In the genomic region with DNA sequence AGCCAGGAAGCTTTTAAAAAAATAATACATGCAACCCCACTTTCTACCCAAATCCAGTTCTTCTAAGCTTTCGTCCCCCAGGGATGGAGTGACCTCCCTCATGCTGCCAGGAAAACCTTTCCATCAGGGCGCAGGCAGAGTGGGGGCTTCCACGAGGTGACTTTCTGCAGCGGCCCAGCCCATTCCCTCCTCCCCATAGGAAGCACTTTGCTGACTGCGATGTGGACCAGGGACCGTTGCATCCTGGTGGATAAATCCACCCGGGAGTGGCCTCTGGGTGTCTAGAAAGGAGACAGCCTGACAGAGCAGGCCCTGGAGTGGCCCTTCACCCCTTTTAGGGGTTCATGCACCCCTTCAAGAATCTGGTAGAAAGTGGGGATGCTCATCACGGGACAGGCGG, we compare ENCODE assay signal across 27 cellular contexts. TPM values are rescaled to one million over a fixed set of nuclear protein-coding genes. Genes with fewer than 3 reads are reported as not detected.
"Had no signal": no experiment of that assay in that cellular context is flagged by ENCODE, and none has a peak within 500 bp of the region (broad histone marks: within the 10 kb centered on the region; RNA-seq: fewer than 3 reads in every experiment).

No MANE protein-coding gene starts in this region.

- H3K4me3 Mint-ChIP-seq: activated CD4-positive, alpha-beta T cell treated with anti-CD3 and anti-CD28 coated beads, Interleukin-2, amount 10 ng/mL, durations not matched to agents 7 days and 5 days; activated CD8-positive, alpha-beta memory T cell treated with anti-CD3 and anti-CD28 coated beads, Interleukin-2, amount 10 ng/mL, durations not matched to agents 7 days and 5 days; activated CD8-positive, alpha-beta T cell treated with anti-CD3 and anti-CD28 coated beads for 36 hours; activated naive CD8-positive, alpha-beta T cell treated with anti-CD3 and anti-CD28 coated beads, Interleukin-2, amount 50 U/mL, for 24 hours; dendritic cell treated with granulocyte-macrophage colony-stimulating factor and Interleukin-4, amounts not matched to agents 40 ng/mL and 50 ng/mL, for 4 days; naive thymus-derived CD4-positive, alpha-beta T cell; stimulated activated effector memory CD8-positive, alpha-beta T cell treated with anti-CD3 and anti-CD28 coated beads, Interleukin-12 subunit alpha, Interleukin-12 subunit beta, amount 100 ng/mL, for 72 hours; stimulated activated naive CD8-positive, alpha-beta T cell treated with anti-CD3 and anti-CD28 coated beads, Interleukin-15, amount 100 ng/mL, for 72 hours had no signal

- H3K4me1 Mint-ChIP-seq: activated CD4-positive, alpha-beta T cell treated with anti-CD3 and anti-CD28 coated beads, Interleukin-2, amount 10 ng/mL, durations not matched to agents 7 days and 5 days; activated CD8-positive, alpha-beta memory T cell treated with anti-CD3 and anti-CD28 coated beads, Interleukin-2, amount 10 ng/mL, durations not matched to agents 7 days and 5 days; activated naive CD8-positive, alpha-beta T cell treated with anti-CD3 and anti-CD28 coated beads, Interleukin-2, amount 50 U/mL, for 24 hours; stimulated activated effector memory CD8-positive, alpha-beta T cell treated with anti-CD3 and anti-CD28 coated beads, Interleukin-12 subunit alpha, Interleukin-12 subunit beta, amount 100 ng/mL, for 72 hours; stimulated activated naive CD8-positive, alpha-beta T cell treated with anti-CD3 and anti-CD28 coated beads, Interleukin-15, amount 100 ng/mL, for 72 hours had no signal

- DNase-seq: activated CD4-positive, alpha-beta T cell treated with anti-CD3 and anti-CD28 coated beads, Interleukin-2, amount 10 ng/mL, durations not matched to agents 7 days and 5 days; activated CD4-positive, CD25-positive, alpha-beta regulatory T cell treated with anti-CD3 and anti-CD28 coated beads, Interleukin-2, amount 50 U/mL, for 72 hours; activated CD8-positive, alpha-beta memory T cell treated with anti-CD3 and anti-CD28 coated beads, Interleukin-2, amount 10 ng/mL, durations not matched to agents 7 days and 5 days; activated CD8-positive, alpha-beta T cell treated with anti-CD3 and anti-CD28 coated beads for 36 hours; activated effector memory CD4-positive, alpha-beta T cell treated with anti-CD3 and anti-CD28 coated beads, Interleukin-2, amount 50 U/mL, for 16 hours; activated naive CD4-positive, alpha-beta T cell treated with anti-CD3 and anti-CD28 coated beads, Interleukin-2, amount 50 U/mL, for 16 hours; activated naive CD8-positive, alpha-beta T cell treated with anti-CD3 and anti-CD28 coated beads, Interleukin-2, amount 50 U/mL, for 24 hours; activated T-cell treated with anti-CD3 and anti-CD28 coated beads for 4 hours; caudate nucleus; effector CD4-positive, alpha-beta T cell; foreskin keratinocyte; lower lobe of right lung; naive thymus-derived CD4-positive, alpha-beta T cell; stimulated activated CD4-positive, alpha-beta T cell treated with anti-CD3 and anti-CD28 coated beads, Interleukin-2, amount 100 ng/mL, for 24 hours; stimulated activated naive CD8-positive, alpha-beta T cell treated with anti-CD3 and anti-CD28 coated beads, Interleukin-15, amount 100 ng/mL, for 72 hours; tibial artery had no signal

- H3K27ac Mint-ChIP-seq: activated CD4-positive, alpha-beta T cell treated with anti-CD3 and anti-CD28 coated beads, Interleukin-2, amount 10 ng/mL, durations not matched to agents 7 days and 5 days; activated CD8-positive, alpha-beta memory T cell treated with anti-CD3 and anti-CD28 coated beads, Interleukin-2, amount 10 ng/mL, durations not matched to agents 7 days and 5 days; activated CD8-positive, alpha-beta T cell treated with anti-CD3 and anti-CD28 coated beads for 36 hours; activated naive CD8-positive, alpha-beta T cell treated with anti-CD3 and anti-CD28 coated beads, Interleukin-2, amount 50 U/mL, for 24 hours; stimulated activated effector memory CD8-positive, alpha-beta T cell treated with anti-CD3 and anti-CD28 coated beads, Interleukin-12 subunit alpha, Interleukin-12 subunit beta, amount 100 ng/mL, for 72 hours had no signal

- H3K27me3 ChIP-seq: neutrophil, pancreas had no signal

- H3K4me3 ChIP-seq: lower lobe of right lung, pancreas, tibial artery had no signal

- H3K27ac ChIP-seq: foreskin keratinocyte, lower lobe of right lung, neutrophil, pancreas, tibial artery had no signal

- H3K27me3 Mint-ChIP-seq: activated CD4-positive, alpha-beta T cell treated with anti-CD3 and anti-CD28 coated beads, Interleukin-2, amount 10 ng/mL, durations not matched to agents 7 days and 5 days; activated CD8-positive, alpha-beta memory T cell treated with anti-CD3 and anti-CD28 coated beads, Interleukin-2, amount 10 ng/mL, durations not matched to agents 7 days and 5 days; activated CD8-positive, alpha-beta T cell treated with anti-CD3 and anti-CD28 coated beads for 36 hours; naive thymus-derived CD4-positive, alpha-beta T cell; stimulated activated naive CD8-positive, alpha-beta T cell treated with anti-CD3 and anti-CD28 coated beads, Interleukin-15, amount 100 ng/mL, for 72 hours had no signal

- H3K36me3 Mint-ChIP-seq: activated CD8-positive, alpha-beta memory T cell treated with anti-CD3 and anti-CD28 coated beads, Interleukin-2, amount 10 ng/mL, durations not matched to agents 7 days and 5 days; naive thymus-derived CD4-positive, alpha-beta T cell had no signal

- H3K9me3 Mint-ChIP-seq: activated CD4-positive, alpha-beta T cell treated with anti-CD3 and anti-CD28 coated beads, Interleukin-2, amount 10 ng/mL, durations not matched to agents 7 days and 5 days; activated CD8-positive, alpha-beta T cell treated with anti-CD3 and anti-CD28 coated beads for 36 hours; activated naive CD8-positive, alpha-beta T cell treated with anti-CD3 and anti-CD28 coated beads, Interleukin-2, amount 50 U/mL, for 24 hours; dendritic cell treated with granulocyte-macrophage colony-stimulating factor and Interleukin-4, amounts not matched to agents 40 ng/mL and 50 ng/mL, for 4 days; naive thymus-derived CD4-positive, alpha-beta T cell; stimulated activated effector memory CD8-positive, alpha-beta T cell treated with anti-CD3 and anti-CD28 coated beads, Interleukin-12 subunit alpha, Interleukin-12 subunit beta, amount 100 ng/mL, for 72 hours; stimulated activated naive CD8-positive, alpha-beta T cell treated with anti-CD3 and anti-CD28 coated beads, Interleukin-15, amount 100 ng/mL, for 72 hours had no signal

- ATAC-seq: activated CD8-positive, alpha-beta memory T cell treated with anti-CD3 and anti-CD28 coated beads, Interleukin-2, amount 10 ng/mL, durations not matched to agents 7 days and 5 days; activated CD8-positive, alpha-beta T cell treated with anti-CD3 and anti-CD28 coated beads for 36 hours; activated naive CD8-positive, alpha-beta T cell treated with anti-CD3 and anti-CD28 coated beads, Interleukin-2, amount 50 U/mL, for 24 hours; foreskin keratinocyte; naive thymus-derived CD4-positive, alpha-beta T cell; stimulated activated effector memory CD8-positive, alpha-beta T cell treated with anti-CD3 and anti-CD28 coated beads, Interleukin-12 subunit alpha, Interleukin-12 subunit beta, amount 100 ng/mL, for 72 hours; stimulated activated naive CD8-positive, alpha-beta T cell treated with anti-CD3 and anti-CD28 coated beads, Interleukin-15, amount 100 ng/mL, for 72 hours had no signal

- H3K4me1 ChIP-seq: foreskin keratinocyte, lower lobe of right lung, pancreas had no signal

- H3K9me3 ChIP-seq: lower lobe of right lung, neutrophil, pancreas, tibial artery had no signal

RNA-seq across cellular contexts. Expression of gene QRFP, which starts 1.6 kb away (rescaled TPM):
- total RNA-seq: activated CD4-positive, alpha-beta T cell treated with anti-CD3 and anti-CD28 coated beads, Interleukin-2, amount 10 ng/mL, durations not matched to agents 7 days and 5 days; activated CD8-positive, alpha-beta memory T cell treated with anti-CD3 and anti-CD28 coated beads, Interleukin-2, amount 10 ng/mL, durations not matched to agents 7 days and 5 days; activated CD8-positive, alpha-beta T cell treated with anti-CD3 and anti-CD28 coated beads for 36 hours; foreskin keratinocyte; glomerular endothelial cell; kidney; left lobe of liver; lower lobe of right lung; mesenteric fat pad; naive thymus-derived CD4-positive, alpha-beta T cell; pancreas; sciatic nerve; T-helper 2 cell treated with Interferon-gamma antibody and Interleukin-4, amounts not matched to agents 100 ng/mL and 5 ng/mL, for 36 hours; ureter had no signal
- polyA plus RNA-seq: foreskin keratinocyte; naive thymus-derived CD4-positive, alpha-beta T cell; pancreas had no signal

RNA-seq across cellular contexts. Expression of gene FIBCD1, which starts 44.0 kb away (rescaled TPM):
- total RNA-seq: activated CD4-positive, alpha-beta T cell treated with anti-CD3 and anti-CD28 coated beads, Interleukin-2, amount 10 ng/mL, durations not matched to agents 7 days and 5 days; activated CD8-positive, alpha-beta memory T cell treated with anti-CD3 and anti-CD28 coated beads, Interleukin-2, amount 10 ng/mL, durations not matched to agents 7 days and 5 days; activated CD8-positive, alpha-beta T cell treated with anti-CD3 and anti-CD28 coated beads for 36 hours; glomerular endothelial cell; left lobe of liver; mesenteric fat pad; naive thymus-derived CD4-positive, alpha-beta T cell; sciatic nerve; T-helper 2 cell treated with Interferon-gamma antibody and Interleukin-4, amounts not matched to agents 100 ng/mL and 5 ng/mL, for 36 hours; ureter had no signal
- polyA plus RNA-seq: naive thymus-derived CD4-positive, alpha-beta T cell; pancreas had no signal
